In the genomic region with DNA sequence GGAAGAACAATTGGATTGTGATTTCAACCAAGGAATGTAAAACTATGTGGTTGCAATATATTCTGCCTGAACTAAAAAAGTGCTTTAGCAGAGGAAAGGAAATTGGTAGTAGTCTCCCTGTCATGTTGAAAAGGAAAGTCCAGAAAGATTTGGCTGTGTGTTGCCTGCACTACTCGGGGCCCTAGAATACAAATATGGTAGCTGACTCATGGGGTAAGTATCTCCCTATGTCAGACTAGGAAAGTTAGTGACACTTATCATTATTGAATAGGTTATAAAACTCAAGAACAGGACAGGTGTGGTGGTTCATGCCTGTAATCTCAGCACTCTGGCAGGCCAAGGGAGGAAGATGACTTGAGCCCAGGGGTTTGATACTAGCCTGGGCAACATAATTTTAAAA, we compare ENCODE assay signal across 17 cellular contexts. TPM values are rescaled to one million over a fixed set of nuclear protein-coding genes. Genes with fewer than 3 reads are reported as not detected.
DNase-seq lines count a peak whose midpoint lies in the region; TF ChIP-seq lines count a peak whose summit lies in the region.
"Had no signal": no experiment of that assay in that cellular context is flagged by ENCODE, and none has a peak within 500 bp of the region (broad histone marks: within the 10 kb centered on the region; RNA-seq: fewer than 3 reads in every experiment).

No MANE protein-coding gene starts in this region.

- DNase-seq in AG08396 (ENCODE audit: low spot score) (peak; percentile 41), astrocyte of the hippocampus (ENCODE audit: low read depth, low spot score) (peak; percentile 39), iris pigment epithelial cell (ENCODE audit: low read depth) (peak; percentile 52), NOMO-1 treated with DMSO at 0.1 percent for 48 hours (lab: John Stamatoyannopoulos, UW; ENCODE audit: unreplicated experiment) (no peak), neural progenitor cell (ENCODE audit: low spot score) (no peak), globus pallidus (ENCODE audit: low spot score) (no peak)
- DNase-seq in CD8-positive, alpha-beta memory T cell: no peak
- DNase-seq: effector memory CD8-positive, alpha-beta T cell; immature natural killer cell; NCI-H2081; nephron progenitor cell; OCI-M1; T1000 had no signal

- POLR2A ChIA-PET in CD8-positive, alpha-beta memory T cell (lab: Charles Lee): no interaction called here

- TF ChIP-seq CTCF in neural progenitor cell (IDR thresholded peaks at IDR 0.05): no peak

- no peaks in the 10 kb centered on the region for H3K36me3 ChIP-seq in HUES48 (ENCODE audit: control insufficient read depth, insufficient read depth, low read length)
- no peaks in the 10 kb centered on the region for H3K36me3 ChIP-seq in neural progenitor cell
- no peaks in the 10 kb centered on the region for H3K36me3 ChIP-seq in CD8-positive, alpha-beta memory T cell (ENCODE audit: insufficient read depth, low read length)
- H3K36me3 ChIP-seq: BLaER1 treated with 17β-estradiol and CSF1 and Interleukin-3, amounts not matched to agents 10 nM and 100 nM; vagina had no signal

- H3K4me2 ChIP-seq in neural progenitor cell: no peak overlapping the region

- H3K4me1 Mint-ChIP-seq in neural progenitor cell: no peaks in the 10 kb centered on the region
- H3K4me1 Mint-ChIP-seq in CD8-positive, alpha-beta memory T cell: peaks cover 2 to 4% (median 3%) of the 10 kb centered on the region in 3 donors
- H3K4me1 Mint-ChIP-seq: immature natural killer cell, nephron progenitor cell had no signal

- no peak overlapping the region for H3K4me3 Mint-ChIP-seq in neural progenitor cell
- no peak overlapping the region for H3K4me3 Mint-ChIP-seq in CD8-positive, alpha-beta memory T cell
- H3K4me3 Mint-ChIP-seq: effector memory CD8-positive, alpha-beta T cell; immature natural killer cell; nephron progenitor cell had no signal

- no peaks in the 10 kb centered on the region for H3K36me3 Mint-ChIP-seq in neural progenitor cell
- H3K36me3 Mint-ChIP-seq in CD8-positive, alpha-beta memory T cell: peaks cover 0 to 2% (median 0%) of the 10 kb centered on the region in 3 donors
- H3K36me3 Mint-ChIP-seq: immature natural killer cell had no signal

- no peaks in the 10 kb centered on the region for H3K27me3 ChIP-seq in HUES48 (ENCODE audit: control insufficient read depth, insufficient read depth, low read length)
- H3K27me3 ChIP-seq in neural progenitor cell: no peaks in the 10 kb centered on the region
- no peaks in the 10 kb centered on the region for H3K27me3 ChIP-seq in CD8-positive, alpha-beta memory T cell (ENCODE audit: insufficient read depth, low read length, poor library complexity, severe bottlenecking)
- H3K27me3 ChIP-seq: BLaER1 treated with 17β-estradiol and CSF1 and Interleukin-3, amounts not matched to agents 10 nM and 100 nM; vagina had no signal

- no peak overlapping the region for H3K27ac Mint-ChIP-seq in neural progenitor cell
- no peak overlapping the region for H3K27ac Mint-ChIP-seq in CD8-positive, alpha-beta memory T cell
- H3K27ac Mint-ChIP-seq: effector memory CD8-positive, alpha-beta T cell; immature natural killer cell; nephron progenitor cell had no signal

- CTCF ChIA-PET in CD8-positive, alpha-beta memory T cell (lab: Charles Lee): interaction anchor here (1.0 to 1.4 kb wide), 2 partner anchors 9 to 470 kb away, joined by 3 read pairs; a partner anchor contains a TSS

- H3K27me3 Mint-ChIP-seq in neural progenitor cell (ENCODE audit: insufficient read depth, low read depth): no peaks in the 10 kb centered on the region
- no peaks in the 10 kb centered on the region for H3K27me3 Mint-ChIP-seq in CD8-positive, alpha-beta memory T cell
- H3K27me3 Mint-ChIP-seq: effector memory CD8-positive, alpha-beta T cell had no signal

- no peaks in the 10 kb centered on the region for H3K79me2 ChIP-seq in neural progenitor cell (ENCODE audit: low read depth)

- H3K27ac ChIP-seq in HUES48 (ENCODE audit: low read depth, low read length) (peak overlapping the region; percentile 79), neural progenitor cell (no peak overlapping the region)
- H3K27ac ChIP-seq in CD8-positive, alpha-beta memory T cell (ENCODE audit: low read depth, low read length): no peak overlapping the region
- H3K27ac ChIP-seq: BLaER1 treated with 17β-estradiol and CSF1 and Interleukin-3, amounts not matched to agents 10 nM and 100 nM; skin epidermis; vagina had no signal

- H2AFZ ChIP-seq in neural progenitor cell (replicated peaks): no peak overlapping the region

- no peaks in the 10 kb centered on the region for H3K9me3 Mint-ChIP-seq in neural progenitor cell
- H3K9me3 Mint-ChIP-seq in CD8-positive, alpha-beta memory T cell: no peaks in the 10 kb centered on the region
- H3K9me3 Mint-ChIP-seq: effector memory CD8-positive, alpha-beta T cell; immature natural killer cell had no signal

- H3K4me1 ChIP-seq in HUES48 (ENCODE audit: control insufficient read depth, insufficient read depth, low read length): peaks cover 16% of the 10 kb centered on the region
- H3K4me1 ChIP-seq in neural progenitor cell: no peaks in the 10 kb centered on the region
- H3K4me1 ChIP-seq in CD8-positive, alpha-beta memory T cell (ENCODE audit: insufficient read depth, low read length): no peaks in the 10 kb centered on the region
- H3K4me1 ChIP-seq: vagina had no signal

- H4K20me1 ChIP-seq in neural progenitor cell (ENCODE audit: low read depth): no peaks in the 10 kb centered on the region
- H4K20me1 ChIP-seq: BLaER1 treated with 17β-estradiol and CSF1 and Interleukin-3, amounts not matched to agents 10 nM and 100 nM had no signal

- H3K9ac ChIP-seq in HUES48 (ENCODE audit: low read depth, low read length) (peak overlapping the region; percentile 59; the same call in 1 of the 2 replicates), neural progenitor cell (no peak overlapping the region)
- H3K9ac ChIP-seq: BLaER1 treated with 17β-estradiol and CSF1 and Interleukin-3, amounts not matched to agents 10 nM and 100 nM had no signal

- H3K9me3 ChIP-seq in HUES48 (ENCODE audit: control insufficient read depth, insufficient read depth, low read length) (no peaks in the 10 kb centered on the region), neural progenitor cell (ENCODE audit: low read depth) (no peaks in the 10 kb centered on the region)
- no peaks in the 10 kb centered on the region for H3K9me3 ChIP-seq in CD8-positive, alpha-beta memory T cell (ENCODE audit: low read length)
- H3K9me3 ChIP-seq: vagina had no signal

- no peaks in the 10 kb centered on the region for H3F3A ChIP-seq in neural progenitor cell (ENCODE audit: low read depth)

- H3K4me3 ChIP-seq in HUES48 (ENCODE audit: low read depth, low read length): no peak overlapping the region
- no peak overlapping the region for H3K4me3 ChIP-seq in neural progenitor cell
- no peak overlapping the region for H3K4me3 ChIP-seq in CD8-positive, alpha-beta memory T cell (ENCODE audit: low read length)
- H3K4me3 ChIP-seq: BLaER1 treated with 17β-estradiol and CSF1 and Interleukin-3, amounts not matched to agents 10 nM and 100 nM; skin epidermis; vagina had no signal

RNA-seq across cellular contexts. Expression of a gene that starts 9.5 kb away (rescaled TPM):
- 249 and 340 TPM in 2 replicates for total RNA-seq in neural progenitor cell (ENCODE audit: low replicate concordance)
- total RNA-seq in CD8-positive, alpha-beta memory T cell: 100 to 1,000 TPM; 157 to 168 TPM
- 58.5 TPM for polyA plus RNA-seq in CD8-positive, alpha-beta memory T cell

RNA-seq across cellular contexts. Expression of a gene that starts 57.1 kb away (rescaled TPM):
- total RNA-seq in neural progenitor cell (ENCODE audit: low replicate concordance): 92.4 and 155 TPM in 2 replicates
- total RNA-seq in CD8-positive, alpha-beta memory T cell: 10 to 100 TPM; 56.6 to 58.5 TPM
- polyA plus RNA-seq in CD8-positive, alpha-beta memory T cell: 30.4 TPM

Comparison
In these comparisons a context has a peak if more than half of its experiments do, and no peak if none do; other contexts are left out.
1. DNase-seq: peak in AG08396 (single experiment), astrocyte of the hippocampus (single experiment) and iris pigment epithelial cell (single experiment); none in NOMO-1 treated with DMSO at 0.1 percent for 48 hours (single experiment), neural progenitor cell (single experiment), globus pallidus (single experiment) and CD8-positive, alpha-beta memory T cell (0 of 5).